19 cellular contexts compared by ENCODE assay signal in the genomic region with DNA sequence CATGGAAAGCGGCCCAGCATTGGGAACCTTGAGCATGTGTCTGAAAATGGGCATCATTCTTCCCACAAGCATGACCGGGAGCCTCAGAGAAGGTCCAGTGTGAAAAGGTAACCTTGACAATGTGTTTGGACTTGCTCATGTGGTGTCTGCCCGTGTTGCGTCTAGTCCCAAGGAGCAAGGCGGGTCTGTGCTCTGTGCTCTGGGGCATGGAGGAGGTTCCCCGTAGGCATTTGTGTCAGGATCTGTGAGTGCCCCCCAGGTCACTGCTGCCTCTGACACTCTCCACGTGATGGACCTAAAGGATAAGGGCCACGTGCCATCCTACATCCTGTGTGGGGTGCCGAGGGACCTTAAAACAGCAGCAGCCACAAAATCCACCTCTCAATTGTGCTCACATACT. TPM values are rescaled to one million over a fixed set of nuclear protein-coding genes. Genes with fewer than 3 reads are reported as not detected.
DNase-seq lines count a peak whose midpoint lies in the region; ATAC-seq, FAIRE-seq and TF ChIP-seq lines count a peak whose summit lies in the region.
"Had no signal": no experiment of that assay in that cellular context is flagged by ENCODE, and none has a peak within 500 bp of the region (broad histone marks: within the 10 kb centered on the region; RNA-seq: fewer than 3 reads in every experiment).

No MANE protein-coding gene starts in this region.

- H3K18ac ChIP-seq in trophoblast cell (ENCODE audit: low read length) = no peak overlapping the region

- H3K27ac ChIP-seq in trophoblast cell (ENCODE audit: low read depth, low read length) (no peak overlapping the region), breast epithelium (no peak overlapping the region)
- H3K27ac ChIP-seq: BLaER1, GM23248 had no signal

- intact Hi-C loops in breast epithelium (cut with DNase I; ENCODE audit: low total_unique reads) = no loop called here

- H4K91ac ChIP-seq in trophoblast cell (ENCODE audit: low read depth, low read length) = no peak overlapping the region

- H2BK12ac ChIP-seq in trophoblast cell (ENCODE audit: low read length) = no peak overlapping the region

- H3K9me3 ChIP-seq in trophoblast cell (ENCODE audit: insufficient read depth, low read depth, low read length) (no peaks in the 10 kb centered on the region), breast epithelium (no peaks in the 10 kb centered on the region)
- H3K9me3 ChIP-seq: BLaER1, Caco-2 had no signal

- H4K12ac ChIP-seq in trophoblast cell (ENCODE audit: low read depth, low read length) = no peak overlapping the region

- H4K8ac ChIP-seq in trophoblast cell (ENCODE audit: low read depth, low read length) = no peak overlapping the region

- H3K9ac ChIP-seq in trophoblast cell (ENCODE audit: low read length) = no peak overlapping the region
- H3K9ac ChIP-seq: BLaER1, GM23248 had no signal

- H2BK120ac ChIP-seq in trophoblast cell (ENCODE audit: insufficient read depth, low read length, poor library complexity) = no peak overlapping the region

- TF ChIP-seq POLR2A in breast epithelium (IDR thresholded peaks at IDR 0.05) = no peak

- H3K79me2 ChIP-seq in trophoblast cell (ENCODE audit: control insufficient read depth, insufficient read depth, low read length, poor library complexity) = no peaks in the 10 kb centered on the region

- H3K79me1 ChIP-seq in trophoblast cell (ENCODE audit: low read length) = peaks cover 4% of the 10 kb centered on the region

- H3K36me3 ChIP-seq in bronchial epithelial cell (ENCODE audit: control insufficient read depth, insufficient read depth, low read length) = no peaks in the 10 kb centered on the region
- no peaks in the 10 kb centered on the region for H3K36me3 ChIP-seq in trophoblast cell (ENCODE audit: control insufficient read depth in 1 of 2, insufficient read depth in 2 of 2, low read length in 2 of 2)
- no peaks in the 10 kb centered on the region for H3K36me3 ChIP-seq in breast epithelium
- H3K36me3 ChIP-seq: BLaER1 had no signal

- no peak overlapping the region for H3K23ac ChIP-seq in trophoblast cell (ENCODE audit: low read length)

- no peak overlapping the region for H2AK5ac ChIP-seq in trophoblast cell (ENCODE audit: low read length)

- H2BK5ac ChIP-seq in trophoblast cell (ENCODE audit: low read depth, low read length, poor library complexity) = no peak overlapping the region

- no peak for ATAC-seq in HG02981 (IDR thresholded peaks at IDR 0.05; ENCODE audit: unreplicated experiment)
- ATAC-seq: CD8-positive, alpha-beta T cell; HCT116 had no signal

- FAIRE-seq in GM19239 (lab: Jason Lieb, UNC) = peak; percentile 37
- FAIRE-seq in bronchial epithelial cell (lab: Jason Lieb, UNC) = peak; percentile 73
- FAIRE-seq: G401.6, GM12892 had no signal

- H3K4me3 ChIP-seq in bronchial epithelial cell (ENCODE audit: low read depth, low read length) (no peak overlapping the region), trophoblast cell (ENCODE audit: low read depth, low read length) (peak overlapping the region; percentile 37), breast epithelium (no peak overlapping the region)
- H3K4me3 ChIP-seq: BLaER1, GM23248 had no signal

- H2AFZ ChIP-seq in trophoblast cell (ENCODE audit: insufficient read depth, low read length, poor library complexity) = no peak overlapping the region
- H2AFZ ChIP-seq: GM23248 had no signal

- H3K4me1 ChIP-seq in trophoblast cell (ENCODE audit: control insufficient read depth in 1 of 2, insufficient read depth in 2 of 2, low read length in 2 of 2) = peaks cover 19 to 23% of the 10 kb centered on the region in 2 experiments
- H3K4me1 ChIP-seq in breast epithelium = no peaks in the 10 kb centered on the region

- H3K27me3 ChIP-seq in bronchial epithelial cell (ENCODE audit: control insufficient read depth, insufficient read depth, low read length) (peaks cover 2% of the 10 kb centered on the region), trophoblast cell (ENCODE audit: insufficient read depth, low read length) (no peaks in the 10 kb centered on the region), breast epithelium (no peaks in the 10 kb centered on the region)
- H3K27me3 ChIP-seq: BLaER1 had no signal

- WGBS in trophoblast cell (ENCODE audit: extremely low coverage, insufficient coverage, insufficient read length) = no CpG with 5 or more reads among the region's 9 CpGs

- H3K14ac ChIP-seq in trophoblast cell (ENCODE audit: low read length) = no peak overlapping the region

- H3K4ac ChIP-seq in trophoblast cell (ENCODE audit: low read depth, low read length) = no peak overlapping the region

- DNase-seq in GM19239 (ENCODE audit: insufficient read length, low spot score) = no peak
- no peak for DNase-seq in bronchial epithelial cell (ENCODE audit: low read depth)
- DNase-seq in trophoblast cell = no peak
- DNase-seq in breast epithelium (ENCODE audit: low spot score in 2 of 2) = no peak
- DNase-seq in AG20443 (ENCODE audit: low spot score) = no peak
- DNase-seq: Caco-2; CD4-positive, CD25-positive, alpha-beta regulatory T cell; CD8-positive, alpha-beta T cell; DMS153; DND-41; GM23248; H9 had no signal

- H3K4me2 ChIP-seq in trophoblast cell (ENCODE audit: low read length) = no peak overlapping the region
- H3K4me2 ChIP-seq: BLaER1 had no signal

- TF ChIP-seq CTCF in bronchial epithelial cell (IDR thresholded peaks at IDR 0.05; ENCODE audit: insufficient read depth, low read length, severe bottlenecking) (no peak), breast epithelium (IDR thresholded peaks at IDR 0.05) (no peak)

RNA-seq across cellular contexts. Expression of a gene that starts 44.9 kb away (rescaled TPM):
- total RNA-seq in bronchial epithelial cell = under 0.01 and 0.13 TPM in 2 replicates
- 0.40 and 0.55 TPM in 2 replicates for polyA plus RNA-seq in trophoblast cell (2013)
- 10 to 100 TPM in 2 of 3 donors, 1 to 10 TPM in 1; 2.9 to 67.0 (median 27.9) TPM for total RNA-seq in breast epithelium
- total RNA-seq: A673; CD8-positive, alpha-beta T cell had no signal
- polyA plus RNA-seq: GM23248 had no signal

RNA-seq across cellular contexts. Expression of a gene that starts 45.0 kb away (rescaled TPM):
- not detected in 2 replicates for total RNA-seq in bronchial epithelial cell
- polyA plus RNA-seq in trophoblast cell (2013) = 1.2 and 1.3 TPM in 2 replicates
- total RNA-seq in breast epithelium = 10 to 100 TPM in 2 of 3 donors, under 1 TPM in 1; 0.64 to 61.6 (median 46.5) TPM
- total RNA-seq: A172; A673; CD8-positive, alpha-beta T cell; GM23248 had no signal
